ENCODE assay signal across 1 cellular context in the genomic region with DNA sequence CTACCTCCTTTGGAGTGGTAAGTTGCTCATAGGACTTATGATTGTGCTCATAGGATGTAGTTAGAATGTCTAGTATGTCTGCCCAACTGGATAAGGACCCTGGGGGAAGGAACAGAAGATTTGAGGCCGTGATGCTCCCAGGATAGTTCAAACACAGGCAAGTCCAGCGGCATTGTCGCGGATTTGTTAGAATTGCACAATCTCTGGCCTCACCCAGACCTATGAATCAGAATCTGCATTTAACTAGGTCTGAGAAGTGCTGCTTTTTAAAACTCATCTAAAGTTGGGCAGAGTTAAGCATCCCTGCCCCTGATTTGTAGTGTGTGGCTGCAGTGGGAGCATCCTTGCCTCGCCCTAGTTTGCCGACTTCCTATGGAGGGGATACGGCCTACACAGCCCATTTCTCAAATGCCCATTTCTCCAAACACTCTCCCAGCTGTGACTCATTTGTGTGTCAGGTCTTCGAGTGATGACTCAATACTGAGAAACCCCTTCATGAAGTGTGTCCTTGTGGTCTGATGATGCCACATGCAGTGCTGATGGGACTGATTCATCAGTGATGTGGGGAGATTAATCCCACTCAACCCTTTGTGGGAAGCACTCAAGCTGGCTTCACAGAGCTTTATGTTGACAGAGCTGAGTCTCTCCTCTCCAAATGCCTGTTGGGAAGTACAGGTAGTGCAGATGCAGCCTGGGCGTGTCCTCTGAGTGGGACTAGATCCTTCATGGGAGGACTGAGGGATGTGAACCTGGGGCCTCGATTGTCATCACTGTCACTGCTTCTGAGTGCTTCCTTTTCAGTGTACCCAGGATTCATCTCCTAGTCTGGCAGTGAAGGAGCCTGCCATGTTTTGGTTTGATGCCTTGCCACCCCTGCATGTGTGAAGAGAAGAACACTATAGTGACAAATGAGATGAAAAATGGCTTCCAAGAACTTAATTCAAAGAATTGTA.
TF ChIP-seq lines count a peak whose summit lies in the region.

No MANE protein-coding gene starts in this region.

TF ChIP-seq in SK-N-SH, 30 proteins besides CTCF, POLR2A, EP300 and RAD21 (continued from another document):
- TF ChIP-seq, protein P1, sequence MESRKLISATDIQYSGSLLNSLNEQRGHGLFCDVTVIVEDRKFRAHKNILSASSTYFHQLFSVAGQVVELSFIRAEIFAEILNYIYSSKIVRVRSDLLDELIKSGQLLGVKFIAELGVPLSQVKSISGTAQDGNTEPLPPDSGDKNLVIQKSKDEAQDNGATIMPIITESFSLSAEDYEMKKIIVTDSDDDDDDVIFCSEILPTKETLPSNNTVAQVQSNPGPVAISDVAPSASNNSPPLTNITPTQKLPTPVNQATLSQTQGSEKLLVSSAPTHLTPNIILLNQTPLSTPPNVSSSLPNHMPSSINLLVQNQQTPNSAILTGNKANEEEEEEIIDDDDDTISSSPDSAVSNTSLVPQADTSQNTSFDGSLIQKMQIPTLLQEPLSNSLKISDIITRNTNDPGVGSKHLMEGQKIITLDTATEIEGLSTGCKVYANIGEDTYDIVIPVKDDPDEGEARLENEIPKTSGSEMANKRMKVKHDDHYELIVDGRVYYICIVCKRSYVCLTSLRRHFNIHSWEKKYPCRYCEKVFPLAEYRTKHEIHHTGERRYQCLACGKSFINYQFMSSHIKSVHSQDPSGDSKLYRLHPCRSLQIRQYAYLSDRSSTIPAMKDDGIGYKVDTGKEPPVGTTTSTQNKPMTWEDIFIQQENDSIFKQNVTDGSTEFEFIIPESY (IDR thresholded peaks at IDR 0.05; ENCODE audit: borderline replicate concordance, low read depth) = peak; percentile 45; the same call in 1 of the 2 replicates
- peak; percentile 52; the same call in 1 of the 2 replicates for TF ChIP-seq POLR2AphosphoS5 (IDR thresholded peaks at IDR 0.05; ENCODE audit: low read depth, low read length)
- TF ChIP-seq TEAD4 (IDR thresholded peaks at IDR 0.05; ENCODE audit: borderline replicate concordance, insufficient read depth) = peak; percentile 58; the same call in 1 of the 2 replicates
- peak; percentile 99 for TF ChIP-seq FOSL2 (IDR thresholded peaks at IDR 0.05; ENCODE audit: borderline replicate concordance, low read depth)
- TF ChIP-seq, protein P2, sequence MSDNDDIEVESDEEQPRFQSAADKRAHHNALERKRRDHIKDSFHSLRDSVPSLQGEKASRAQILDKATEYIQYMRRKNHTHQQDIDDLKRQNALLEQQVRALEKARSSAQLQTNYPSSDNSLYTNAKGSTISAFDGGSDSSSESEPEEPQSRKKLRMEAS (IDR thresholded peaks at IDR 0.05; ENCODE audit: low read depth) = peak; percentile 73; the same call in 1 of the 2 replicates
- TF ChIP-seq, protein P3, sequence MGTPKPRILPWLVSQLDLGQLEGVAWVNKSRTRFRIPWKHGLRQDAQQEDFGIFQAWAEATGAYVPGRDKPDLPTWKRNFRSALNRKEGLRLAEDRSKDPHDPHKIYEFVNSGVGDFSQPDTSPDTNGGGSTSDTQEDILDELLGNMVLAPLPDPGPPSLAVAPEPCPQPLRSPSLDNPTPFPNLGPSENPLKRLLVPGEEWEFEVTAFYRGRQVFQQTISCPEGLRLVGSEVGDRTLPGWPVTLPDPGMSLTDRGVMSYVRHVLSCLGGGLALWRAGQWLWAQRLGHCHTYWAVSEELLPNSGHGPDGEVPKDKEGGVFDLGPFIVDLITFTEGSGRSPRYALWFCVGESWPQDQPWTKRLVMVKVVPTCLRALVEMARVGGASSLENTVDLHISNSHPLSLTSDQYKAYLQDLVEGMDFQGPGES (IDR thresholded peaks at IDR 0.05; ENCODE audit: low read depth, low read length) = no peak
- TF ChIP-seq TCF12 (IDR thresholded peaks at IDR 0.05) = peak; percentile 88
- TF ChIP-seq, protein P4, sequence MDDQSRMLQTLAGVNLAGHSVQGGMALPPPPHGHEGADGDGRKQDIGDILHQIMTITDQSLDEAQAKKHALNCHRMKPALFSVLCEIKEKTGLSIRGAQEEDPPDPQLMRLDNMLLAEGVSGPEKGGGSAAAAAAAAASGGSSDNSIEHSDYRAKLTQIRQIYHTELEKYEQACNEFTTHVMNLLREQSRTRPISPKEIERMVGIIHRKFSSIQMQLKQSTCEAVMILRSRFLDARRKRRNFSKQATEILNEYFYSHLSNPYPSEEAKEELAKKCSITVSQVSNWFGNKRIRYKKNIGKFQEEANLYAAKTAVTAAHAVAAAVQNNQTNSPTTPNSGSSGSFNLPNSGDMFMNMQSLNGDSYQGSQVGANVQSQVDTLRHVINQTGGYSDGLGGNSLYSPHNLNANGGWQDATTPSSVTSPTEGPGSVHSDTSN (IDR thresholded peaks at IDR 0.05) = peak; percentile 81
- TF ChIP-seq, protein P5, sequence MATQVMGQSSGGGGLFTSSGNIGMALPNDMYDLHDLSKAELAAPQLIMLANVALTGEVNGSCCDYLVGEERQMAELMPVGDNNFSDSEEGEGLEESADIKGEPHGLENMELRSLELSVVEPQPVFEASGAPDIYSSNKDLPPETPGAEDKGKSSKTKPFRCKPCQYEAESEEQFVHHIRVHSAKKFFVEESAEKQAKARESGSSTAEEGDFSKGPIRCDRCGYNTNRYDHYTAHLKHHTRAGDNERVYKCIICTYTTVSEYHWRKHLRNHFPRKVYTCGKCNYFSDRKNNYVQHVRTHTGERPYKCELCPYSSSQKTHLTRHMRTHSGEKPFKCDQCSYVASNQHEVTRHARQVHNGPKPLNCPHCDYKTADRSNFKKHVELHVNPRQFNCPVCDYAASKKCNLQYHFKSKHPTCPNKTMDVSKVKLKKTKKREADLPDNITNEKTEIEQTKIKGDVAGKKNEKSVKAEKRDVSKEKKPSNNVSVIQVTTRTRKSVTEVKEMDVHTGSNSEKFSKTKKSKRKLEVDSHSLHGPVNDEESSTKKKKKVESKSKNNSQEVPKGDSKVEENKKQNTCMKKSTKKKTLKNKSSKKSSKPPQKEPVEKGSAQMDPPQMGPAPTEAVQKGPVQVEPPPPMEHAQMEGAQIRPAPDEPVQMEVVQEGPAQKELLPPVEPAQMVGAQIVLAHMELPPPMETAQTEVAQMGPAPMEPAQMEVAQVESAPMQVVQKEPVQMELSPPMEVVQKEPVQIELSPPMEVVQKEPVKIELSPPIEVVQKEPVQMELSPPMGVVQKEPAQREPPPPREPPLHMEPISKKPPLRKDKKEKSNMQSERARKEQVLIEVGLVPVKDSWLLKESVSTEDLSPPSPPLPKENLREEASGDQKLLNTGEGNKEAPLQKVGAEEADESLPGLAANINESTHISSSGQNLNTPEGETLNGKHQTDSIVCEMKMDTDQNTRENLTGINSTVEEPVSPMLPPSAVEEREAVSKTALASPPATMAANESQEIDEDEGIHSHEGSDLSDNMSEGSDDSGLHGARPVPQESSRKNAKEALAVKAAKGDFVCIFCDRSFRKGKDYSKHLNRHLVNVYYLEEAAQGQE (IDR thresholded peaks at IDR 0.05; ENCODE audit: low read depth, low read length) = peak; percentile 9; the same call in 1 of the 2 replicates
- peak; percentile 97 for TF ChIP-seq JUND (IDR thresholded peaks at IDR 0.05)
- peak; percentile 62 for TF ChIP-seq NFIC (IDR thresholded peaks at IDR 0.05; ENCODE audit: borderline replicate concordance)
- no peak for TF ChIP-seq YY1 (IDR thresholded peaks at IDR 0.05; ENCODE audit: low read depth)
- peak; percentile 43; the same call in 1 of the 2 replicates for TF ChIP-seq RXRA (IDR thresholded peaks at IDR 0.05; ENCODE audit: borderline replicate concordance, low read depth)
